In genomic region chr1:150429805-150430204, GRCh38 we compare ENCODE assay signal across 9 cellular contexts. TPM values are rescaled to one million over a fixed set of nuclear protein-coding genes. Genes with fewer than 3 reads are reported as not detected.
DNase-seq lines count a peak whose midpoint lies in the region; ATAC-seq and TF ChIP-seq lines count a peak whose summit lies in the region.
"Had no signal": no experiment of that assay in that cellular context is flagged by ENCODE, and none has a peak within 500 bp of the region (broad histone marks: within the 10 kb centered on the region; RNA-seq: fewer than 3 reads in every experiment).

No MANE protein-coding gene starts in this region.

- CTCF ChIA-PET in AG04450 (lab: Charles Lee): no interaction called here

- no peak overlapping the region for H3K4me3 ChIP-seq in AG04450 (ENCODE audit: low read depth, low read length)
- H3K4me3 ChIP-seq in RWPE2 (ENCODE audit: severe bottlenecking): no peak overlapping the region
- H3K4me3 ChIP-seq in fibroblast of villous mesenchyme (ENCODE audit: low read depth, low read length): no peak overlapping the region
- H3K4me3 ChIP-seq in vagina: no peak overlapping the region

- POLR2A ChIA-PET in AG04450 (lab: Yijun Ruan, JAX): interaction anchor here (1.6 kb wide), 1 partner anchor 9 kb away, joined by 3 read pairs; no protein-coding TSS in a partner anchor

- H3K9me3 ChIP-seq in AG04450 (ENCODE audit: control insufficient read depth, insufficient read depth, low read length) (no peaks in the 10 kb centered on the region), RWPE2 (ENCODE audit: severe bottlenecking) (no peaks in the 10 kb centered on the region), vagina (no peaks in the 10 kb centered on the region)

- no peaks in the 10 kb centered on the region for H3K4me1 ChIP-seq in RWPE2 (ENCODE audit: insufficient read depth, poor library complexity, severe bottlenecking)
- H3K4me1 ChIP-seq in vagina: no peaks in the 10 kb centered on the region

- no peaks in the 10 kb centered on the region for H3K36me3 ChIP-seq in RWPE2 (ENCODE audit: low read depth)
- H3K36me3 ChIP-seq in vagina: no peaks in the 10 kb centered on the region

- H3K27ac ChIP-seq in AG04450 (ENCODE audit: low read depth, low read length): no peak overlapping the region
- H3K27ac ChIP-seq in RWPE2 (ENCODE audit: poor library complexity, severe bottlenecking): no peak overlapping the region
- no peak overlapping the region for H3K27ac ChIP-seq in vagina

- peak; percentile 30 for TF ChIP-seq CTCF in AG04450 (IDR thresholded peaks at IDR 0.05; ENCODE audit: low read depth, low read length)
- 0 out of 3 replicates have a peak, but pooled peaks have one; percentile 28 for TF ChIP-seq CTCF in GM12872 (IDR thresholded peaks at IDR 0.05; ENCODE audit: insufficient read depth, low read depth, low read length)
- peak; percentile 46 for TF ChIP-seq CTCF in RWPE2 (IDR thresholded peaks at IDR 0.05; ENCODE audit: poor library complexity, severe bottlenecking)
- TF ChIP-seq CTCF in fibroblast of villous mesenchyme (IDR thresholded peaks at IDR 0.05; ENCODE audit: insufficient read depth, low read depth, low read length): peak; percentile 32
- TF ChIP-seq CTCF in vagina (IDR thresholded peaks at IDR 0.05): no peak

- ATAC-seq in RWPE2 (ENCODE audit: low read depth): no peak
- no peak for ATAC-seq in HG03565 (IDR thresholded peaks at IDR 0.05; ENCODE audit: unreplicated experiment)

- no peak for TF ChIP-seq POLR2A in vagina (IDR thresholded peaks at IDR 0.05)

- intact Hi-C loops in vagina (cut with DNase I): no loop called here

- H3K27me3 ChIP-seq in AG04450 (ENCODE audit: control insufficient read depth, insufficient read depth, low read length): no peaks in the 10 kb centered on the region
- H3K27me3 ChIP-seq in RWPE2 (ENCODE audit: insufficient read depth, poor library complexity, severe bottlenecking): no peaks in the 10 kb centered on the region
- H3K27me3 ChIP-seq in vagina: no peaks in the 10 kb centered on the region

- DNase-seq in AG04450 (ENCODE audit: low read depth, low spot score): no peak
- no peak for DNase-seq in RWPE2 (ENCODE audit: low spot score)
- DNase-seq in fibroblast of villous mesenchyme (ENCODE audit: low read depth): peak; percentile 28
- no peak for DNase-seq in OCI-M2 (lab: John Stamatoyannopoulos, UW; ENCODE audit: unreplicated experiment)
- no peak for DNase-seq in vagina (ENCODE audit: extremely low spot score in 2 of 2)
- DNase-seq in NCI-H1436 (lab: John Stamatoyannopoulos, UW): no peak
- DNase-seq: activated B cell treated with CpG ODN at 0.5 μM for 24 hours had no signal

RNA-seq across cellular contexts. Expression of gene TARS2, which starts 57.4 kb away (rescaled TPM):
- 14.5 and 14.6 TPM in 2 replicates for polyA plus RNA-seq in AG04450 (2011; rRNA removed)
- polyA minus RNA-seq in AG04450 (2011; rRNA and poly(A)+ RNA removed): 19.6 and 22.8 TPM in 2 replicates
- total RNA-seq in fibroblast of villous mesenchyme (17.3 and 18.4 TPM in 2 replicates), vagina (17.4 TPM)

Comparison
In these comparisons a context has a peak if more than half of its experiments do, and no peak if none do; other contexts are left out.
1. CTCF ChIP-seq: peak in AG04450 (single experiment), GM12872 (single experiment), RWPE2 (single experiment) and fibroblast of villous mesenchyme (single experiment); none in vagina (0 of 3).